Comparison of ENCODE assay signal across 35 cellular contexts in genomic region chr12:24349051-24349780, GRCh38.
"Had no signal": no experiment of that assay in that cellular context is flagged by ENCODE, and none has a peak within 500 bp of the region (broad histone marks: within the 10 kb centered on the region; RNA-seq: fewer than 3 reads in every experiment).

No MANE protein-coding gene starts in this region.

- H3K27me3 Mint-ChIP-seq: activated CD4-positive, alpha-beta memory T cell treated with anti-CD3 and anti-CD28 coated beads, Interleukin-2, amount 10 ng/mL, durations not matched to agents 7 days and 5 days; activated CD4-positive, alpha-beta T cell treated with anti-CD3 and anti-CD28 coated beads, Interleukin-2, amount 10 ng/mL, durations not matched to agents 7 days and 5 days; activated naive CD8-positive, alpha-beta T cell; activated T-cell treated with anti-CD3 and anti-CD28 coated beads, Interleukin-2, amount 50 U/mL, for 24 hours; T-helper 17 cell had no signal

- H3K27me3 ChIP-seq: adrenal gland, body of pancreas, cardiac muscle cell, colonic mucosa, dorsolateral prefrontal cortex, esophagus muscularis mucosa, foreskin keratinocyte, gastrocnemius medialis, heart right ventricle, hepatocyte had no signal

- H3K4me1 Mint-ChIP-seq: activated CD4-positive, alpha-beta memory T cell treated with anti-CD3 and anti-CD28 coated beads, Interleukin-2, amount 10 ng/mL, durations not matched to agents 7 days and 5 days; activated CD4-positive, alpha-beta T cell treated with anti-CD3 and anti-CD28 coated beads, Interleukin-2, amount 10 ng/mL, durations not matched to agents 7 days and 5 days; endodermal cell; T-helper 17 cell had no signal

- ATAC-seq: activated T-cell treated with anti-CD3 and anti-CD28 coated beads, Interleukin-2, amount 50 U/mL, for 72 hours; body of pancreas; foreskin keratinocyte; gastrocnemius medialis; heart right ventricle; T-helper 17 cell had no signal

- H3K27ac Mint-ChIP-seq: activated CD4-positive, alpha-beta memory T cell treated with anti-CD3 and anti-CD28 coated beads, Interleukin-2, amount 10 ng/mL, durations not matched to agents 7 days and 5 days; activated CD4-positive, alpha-beta T cell treated with anti-CD3 and anti-CD28 coated beads, Interleukin-2, amount 10 ng/mL, durations not matched to agents 7 days and 5 days; activated naive CD8-positive, alpha-beta T cell; activated T-cell treated with anti-CD3 and anti-CD28 coated beads, Interleukin-2, amount 50 U/mL, for 24 hours; activated T-cell treated with anti-CD3 and anti-CD28 coated beads, Interleukin-2, amount 50 U/mL, for 72 hours; endodermal cell; T-helper 17 cell; T-helper 2 cell treated with Interferon-gamma antibody and Interleukin-4, amounts not matched to agents 5 μg/mL and 100 μg/mL, for 36 hours had no signal

- H3K4me3 Mint-ChIP-seq: activated CD4-positive, alpha-beta memory T cell treated with anti-CD3 and anti-CD28 coated beads, Interleukin-2, amount 10 ng/mL, durations not matched to agents 7 days and 5 days; activated CD4-positive, alpha-beta T cell treated with anti-CD3 and anti-CD28 coated beads, Interleukin-2, amount 10 ng/mL, durations not matched to agents 7 days and 5 days; activated naive CD8-positive, alpha-beta T cell; activated T-cell treated with anti-CD3 and anti-CD28 coated beads, Interleukin-2, amount 50 U/mL, for 24 hours; activated T-cell treated with anti-CD3 and anti-CD28 coated beads, Interleukin-2, amount 50 U/mL, for 72 hours; endodermal cell; T-helper 17 cell; T-helper 2 cell treated with Interferon-gamma antibody and Interleukin-4, amounts not matched to agents 5 μg/mL and 100 μg/mL, for 36 hours had no signal

- H3K36me3 Mint-ChIP-seq: activated naive CD8-positive, alpha-beta T cell had no signal

- H3K4me3 ChIP-seq: adrenal gland, body of pancreas, cardiac muscle cell, colonic mucosa, dorsolateral prefrontal cortex, esophagus muscularis mucosa, gastrocnemius medialis, heart right ventricle, hepatocyte had no signal

- H3K36me3 ChIP-seq: adrenal gland, cardiac muscle cell, colonic mucosa, esophagus muscularis mucosa, gastrocnemius medialis, heart right ventricle, WERI-Rb-1 had no signal

- DNase-seq: activated CD4-positive, alpha-beta memory T cell treated with anti-CD3 and anti-CD28 coated beads, Interleukin-2, amount 10 ng/mL, durations not matched to agents 7 days and 5 days; activated CD4-positive, alpha-beta T cell treated with anti-CD3 and anti-CD28 coated beads for 1 hour; activated CD4-positive, alpha-beta T cell treated with anti-CD3 and anti-CD28 coated beads for 4 hours; activated CD4-positive, alpha-beta T cell treated with anti-CD3 and anti-CD28 coated beads, Interleukin-2, amount 10 ng/mL, durations not matched to agents 7 days and 5 days; activated CD4-positive, alpha-beta T cell treated with anti-CD3 and anti-CD28 coated beads, Interleukin-2, amount 50 U/mL, for 4 hours; activated CD8-positive, alpha-beta memory T cell treated with anti-CD3 and anti-CD28 coated beads, Interleukin-2, amount 50 U/mL, for 48 hours; activated effector memory CD4-positive, alpha-beta T cell treated with Interleukin-2 at 50 U/mL for 16 hours; activated gamma-delta T cell treated with Interleukin-2 at 50 U/mL for 16 hours; activated naive CD4-positive, alpha-beta T cell treated with anti-CD3 and anti-CD28 coated beads, Interleukin-2, amount 50 U/mL, for 16 hours; activated naive CD4-positive, alpha-beta T cell treated with Interleukin-2 at 50 U/mL for 16 hours; activated T-cell treated with anti-CD3 and anti-CD28 coated beads for 4 hours; activated T-cell treated with anti-CD3 and anti-CD28 coated beads, Interleukin-2, amount 50 U/mL, for 24 hours; activated T-cell treated with anti-CD3 and anti-CD28 coated beads, Interleukin-2, amount 50 U/mL, for 72 hours; adrenal gland; amygdala; aorta; body of pancreas; central memory CD4-positive, alpha-beta T cell; cerebellar nuclear complex; colonic mucosa; dorsolateral prefrontal cortex; effector memory CD4-positive, alpha-beta T cell; endodermal cell; foreskin keratinocyte; gastrocnemius medialis; heart right ventricle; T-helper 1 cell; T-helper 17 cell; T1000; WERI-Rb-1 had no signal

- H3K9me3 Mint-ChIP-seq: activated CD4-positive, alpha-beta T cell treated with anti-CD3 and anti-CD28 coated beads, Interleukin-2, amount 10 ng/mL, durations not matched to agents 7 days and 5 days; T-helper 2 cell treated with Interferon-gamma antibody and Interleukin-4, amounts not matched to agents 5 μg/mL and 100 μg/mL, for 36 hours had no signal
